23 cellular contexts compared by ENCODE assay signal in genomic region chr16:64981568-64982281, GRCh38.
DNase-seq lines count a peak whose midpoint lies in the region; ATAC-seq and TF ChIP-seq lines count a peak whose summit lies in the region.
"Had no signal": no experiment of that assay in that cellular context is flagged by ENCODE, and none has a peak within 500 bp of the region (broad histone marks: within the 10 kb centered on the region; RNA-seq: fewer than 3 reads in every experiment).

No MANE protein-coding gene starts in this region.

- H3K9me3 Mint-ChIP-seq in HFFc6, result no peaks in the 10 kb centered on the region

- H4K91ac ChIP-seq in trophoblast cell (ENCODE audit: low read depth, low read length), result no peak overlapping the region

- peaks cover 70% of the 10 kb centered on the region for H3K36me3 Mint-ChIP-seq in HFFc6 (ENCODE audit: low read depth)
- H3K36me3 Mint-ChIP-seq: CD8-positive, alpha-beta T cell had no signal

- no peak overlapping the region for H3K23ac ChIP-seq in trophoblast cell (ENCODE audit: low read length)

- H2BK120ac ChIP-seq in trophoblast cell (ENCODE audit: insufficient read depth, low read length, poor library complexity), result no peak overlapping the region

- DNase-seq in DND-41 (no peak), HFFc6 (no peak), trophoblast cell (no peak), A673 (ENCODE audit: low spot score) (no peak), uterus (no peak)
- DNase-seq: Caco-2; CD8-positive, alpha-beta T cell; DMS 273 treated with DMSO at 0.1 percent for 48 hours; DMS79 treated with DMSO at 0.1 percent for 48 hours; KBM-7; MV-4-11; NCI-H1105; NCI-H146; NCI-H1930; NCI-H2107; NCI-H774; NK-92 treated with Interleukin-12 subunit alpha and Interleukin-12 subunit beta, amount 100 ng/mL, for 24 hours; PC-3; SHP77 had no signal

- no peak overlapping the region for H2AK5ac ChIP-seq in trophoblast cell (ENCODE audit: low read length)

- no peaks in the 10 kb centered on the region for H3K4me1 ChIP-seq in DND-41 (ENCODE audit: insufficient read depth, low read length)
- H3K4me1 ChIP-seq in mesodermal cell (ENCODE audit: control insufficient read depth, insufficient read depth, low read length, poor library complexity, severe bottlenecking), result no peaks in the 10 kb centered on the region
- H3K4me1 ChIP-seq in trophoblast cell (ENCODE audit: control insufficient read depth in 1 of 2, insufficient read depth in 2 of 2, low read length in 2 of 2), result no peaks in the 10 kb centered on the region
- peaks cover 23% of the 10 kb centered on the region for H3K4me1 ChIP-seq in A673 (ENCODE audit: insufficient read depth, low read length, poor library complexity, severe bottlenecking)
- H3K4me1 ChIP-seq in uterus, result no peaks in the 10 kb centered on the region
- H3K4me1 ChIP-seq: Caco-2 had no signal

- TF ChIP-seq POLR2A in uterus (IDR thresholded peaks at IDR 0.05), result no peak

- no peak overlapping the region; the same call in 1 of the 2 replicates for H3K4me3 Mint-ChIP-seq in HFFc6
- H3K4me3 Mint-ChIP-seq: B cell; CD8-positive, alpha-beta T cell had no signal

- no peak overlapping the region for H2BK12ac ChIP-seq in trophoblast cell (ENCODE audit: low read length)

- H3K9ac ChIP-seq in DND-41 (ENCODE audit: low read depth, low read length) (no peak overlapping the region), trophoblast cell (ENCODE audit: low read length) (no peak overlapping the region)

- peaks cover 56% of the 10 kb centered on the region for H3K4me1 Mint-ChIP-seq in HFFc6 (ENCODE audit: low read depth)
- H3K4me1 Mint-ChIP-seq: B cell had no signal

- no peak overlapping the region for H3K27ac ChIP-seq in DND-41 (ENCODE audit: low read length)
- peak overlapping the region; percentile 26 for H3K27ac ChIP-seq in mesodermal cell (ENCODE audit: low read depth, low read length, severe bottlenecking)
- H3K27ac ChIP-seq in trophoblast cell (ENCODE audit: low read depth, low read length), result no peak overlapping the region
- no peak overlapping the region for H3K27ac ChIP-seq in A673 (ENCODE audit: low read depth, low read length, poor library complexity, severe bottlenecking)
- no peak overlapping the region for H3K27ac ChIP-seq in uterus
- H3K27ac ChIP-seq: C4-2B had no signal

- H3K9me3 ChIP-seq in DND-41 (ENCODE audit: insufficient read depth, low read length, severe bottlenecking), result no peaks in the 10 kb centered on the region
- no peaks in the 10 kb centered on the region for H3K9me3 ChIP-seq in mesodermal cell (ENCODE audit: control insufficient read depth, low read length)
- H3K9me3 ChIP-seq in trophoblast cell (ENCODE audit: insufficient read depth, low read depth, low read length), result no peaks in the 10 kb centered on the region
- no peaks in the 10 kb centered on the region for H3K9me3 ChIP-seq in A673 (ENCODE audit: low read depth, low read length, poor library complexity, severe bottlenecking)
- H3K9me3 ChIP-seq in uterus, result no peaks in the 10 kb centered on the region
- H3K9me3 ChIP-seq: Caco-2 had no signal

- no peaks in the 10 kb centered on the region for H3K36me3 ChIP-seq in DND-41 (ENCODE audit: insufficient read depth, low read length)
- peaks cover 83% of the 10 kb centered on the region for H3K36me3 ChIP-seq in mesodermal cell (ENCODE audit: control insufficient read depth, insufficient read depth, low read length)
- peaks cover 17 to 36% of the 10 kb centered on the region in 2 experiments for H3K36me3 ChIP-seq in trophoblast cell (ENCODE audit: control insufficient read depth in 1 of 2, insufficient read depth in 2 of 2, low read length in 2 of 2)
- peaks cover 81% of the 10 kb centered on the region for H3K36me3 ChIP-seq in A673 (ENCODE audit: insufficient read depth, low read length, poor library complexity, severe bottlenecking)
- H3K36me3 ChIP-seq in uterus, result no peaks in the 10 kb centered on the region

- BruUV-seq in A673 (replicated peaks; lab: Mats Ljungman, UMichigan), result no TSS peak

- H3K27ac Mint-ChIP-seq in HFFc6, result peak overlapping the region; percentile 45; the same call in 1 of the 2 replicates
- H3K27ac Mint-ChIP-seq: B cell; CD8-positive, alpha-beta T cell had no signal

- no peak overlapping the region for H3K4me2 ChIP-seq in DND-41 (ENCODE audit: insufficient read depth, low read length)
- H3K4me2 ChIP-seq in trophoblast cell (ENCODE audit: low read length), result no peak overlapping the region

- H2AFZ ChIP-seq in DND-41 (ENCODE audit: low read depth, low read length), result peak overlapping the region; percentile 39; the same call in 1 of the 2 replicates
- H2AFZ ChIP-seq in trophoblast cell (ENCODE audit: insufficient read depth, low read length, poor library complexity), result no peak overlapping the region

- no peak overlapping the region for H3K14ac ChIP-seq in trophoblast cell (ENCODE audit: low read length)

- POLR2A ChIA-PET in A673 (lab: Charles Lee; ENCODE audit: low non-redundant PET), result no interaction called here

- ATAC-seq in DND-41 (ENCODE audit: insufficient read depth, low read depth) (no peak), HG02610 (IDR thresholded peaks at IDR 0.05; ENCODE audit: unreplicated experiment) (no peak)
- ATAC-seq: CD8-positive, alpha-beta T cell; PC-3 had no signal

- intact Hi-C loops in A673 (cut with micrococcal nuclease; ENCODE audit: unreplicated experiment), result loop anchor here (10.0 kb wide), 1 partner anchor 887 kb away; no protein-coding TSS in a partner anchor
- intact Hi-C loops in uterus (cut with DNase I; ENCODE audit: low total_unique reads), result no loop called here

- CTCF ChIA-PET in A673 (lab: Charles Lee), result no interaction called here

- no peak overlapping the region for H3K18ac ChIP-seq in trophoblast cell (ENCODE audit: low read length)

- H3K27me3 Mint-ChIP-seq in HFFc6 (ENCODE audit: insufficient read depth), result peaks cover 5% of the 10 kb centered on the region
- H3K27me3 Mint-ChIP-seq: B cell had no signal

- 84 to 94% methylated on average over 9 to 10 of the region's 11 CpGs for WGBS in mesodermal cell (ENCODE audit: insufficient coverage in 2 of 2), 2 experiments
- WGBS in trophoblast cell (ENCODE audit: extremely low coverage, insufficient coverage, insufficient read length), result no CpG with 5 or more reads among the region's 11 CpGs

- H4K20me1 ChIP-seq in DND-41 (ENCODE audit: insufficient read depth, low read length), result no peaks in the 10 kb centered on the region

- peak overlapping the region; percentile 30 for H4K12ac ChIP-seq in trophoblast cell (ENCODE audit: low read depth, low read length)

- H3K27me3 ChIP-seq in DND-41 (ENCODE audit: insufficient read depth, low read length, poor library complexity) (no peaks in the 10 kb centered on the region), trophoblast cell (ENCODE audit: insufficient read depth, low read length) (no peaks in the 10 kb centered on the region), A673 (replicated peaks; ENCODE audit: insufficient read depth, low read depth, low read length, poor library complexity) (no peaks in the 10 kb centered on the region), uterus (no peaks in the 10 kb centered on the region)

- no peak overlapping the region for H4K8ac ChIP-seq in trophoblast cell (ENCODE audit: low read depth, low read length)

- H3K79me2 ChIP-seq in DND-41 (ENCODE audit: insufficient read depth, low read length), result no peaks in the 10 kb centered on the region
- no peaks in the 10 kb centered on the region for H3K79me2 ChIP-seq in trophoblast cell (ENCODE audit: control insufficient read depth, insufficient read depth, low read length, poor library complexity)

- no peaks in the 10 kb centered on the region for H3K79me1 ChIP-seq in trophoblast cell (ENCODE audit: low read length)

- no peak overlapping the region for H2BK5ac ChIP-seq in trophoblast cell (ENCODE audit: low read depth, low read length, poor library complexity)

- H3K4me3 ChIP-seq in DND-41 (ENCODE audit: low read depth in 1 of 2, low read length in 2 of 2) (no peak overlapping the region), mesodermal cell (ENCODE audit: extremely low read depth, insufficient read depth, low read length, poor library complexity, severe bottlenecking) (no peak overlapping the region), trophoblast cell (ENCODE audit: low read depth, low read length) (no peak overlapping the region), A673 (ENCODE audit: low read depth, low read length, poor library complexity, severe bottlenecking) (no peak overlapping the region), uterus (no peak overlapping the region)

- no peak for TF ChIP-seq CTCF in DND-41 (IDR thresholded peaks at IDR 0.05; ENCODE audit: borderline replicate concordance, extremely low read depth, low read length, poor library complexity, severe bottlenecking)
- TF ChIP-seq CTCF in HFFc6 (IDR thresholded peaks at IDR 0.05), result no peak
- TF ChIP-seq CTCF in A673 (conservative IDR thresholded peaks at IDR 0.05; ENCODE audit: low read depth, low read length), result no peak
- TF ChIP-seq CTCF in uterus (IDR thresholded peaks at IDR 0.05), result no peak

- H3K4ac ChIP-seq in trophoblast cell (ENCODE audit: low read depth, low read length), result no peak overlapping the region
